1 cellular context compared by ENCODE assay signal in genomic region chr22:26609287-26609686, GRCh38.
TF ChIP-seq lines count a peak whose summit lies in the region.

No MANE protein-coding gene starts in this region.

TF ChIP-seq in GM12878, 131 proteins besides CTCF, POLR2A, EP300 and RAD21:
- peak; percentile 24; the same call in 1 of the 2 replicates for TF ChIP-seq NBN (IDR thresholded peaks at IDR 0.05)
- 0 out of 2 replicates have a peak, but pooled peaks have one; percentile 56 for TF ChIP-seq HDGF (IDR thresholded peaks at IDR 0.05)
- TF ChIP-seq ZBTB40 (IDR thresholded peaks at IDR 0.05; ENCODE audit: borderline replicate concordance) = no peak
